ENCODE assay signal across 33 cellular contexts in genomic region chr4:31007858-31008257, GRCh38.
"Had no signal": no experiment of that assay in that cellular context is flagged by ENCODE, and none has a peak within 500 bp of the region (broad histone marks: within the 10 kb centered on the region; RNA-seq: fewer than 3 reads in every experiment).

No MANE protein-coding gene starts in this region.

- DNase-seq: activated CD4-positive, alpha-beta T cell treated with anti-CD3 and anti-CD28 coated beads for 48 hours; activated CD4-positive, alpha-beta T cell treated with anti-CD3 and anti-CD28 coated beads, Interleukin-2, amount 50 U/mL, for 48 hours; activated CD8-positive, alpha-beta memory T cell treated with anti-CD3 and anti-CD28 coated beads for 24 hours; activated effector memory CD4-positive, alpha-beta T cell treated with Interleukin-2 at 50 U/mL for 16 hours; activated naive CD4-positive, alpha-beta T cell treated with Interleukin-2 at 50 U/mL for 16 hours; aorta; body of pancreas; cerebellar nuclear complex; colonic mucosa; effector CD8-positive, alpha-beta T cell; erythroblast; head of caudate nucleus; hippocampal formation; kidney; lower lobe of right lung; mesendoderm; mucosa of descending colon; ovary; retina; stimulated activated CD4-positive, alpha-beta T cell treated with anti-CD3 and anti-CD28 coated beads, Interleukin-12 subunit alpha, Interleukin-12 subunit beta, amount 100 ng/mL, for 4 hours; stimulated activated CD4-positive, alpha-beta T cell treated with anti-CD3 and anti-CD28 coated beads, Interleukin-4, amount 100 ng/mL, for 1 hour; T-helper 17 cell; T1000; trophoblast cell; WERI-Rb-1 had no signal

- H3K27me3 ChIP-seq: body of pancreas, colonic mucosa, neutrophil, ovary had no signal

- ATAC-seq: activated CD4-positive, CD25-positive, alpha-beta regulatory T cell treated with anti-CD3 and anti-CD28 coated beads, Interleukin-2, amount 50 U/mL, for 24 hours; body of pancreas; left lobe of liver; lower lobe of right lung; mucosa of descending colon; natural killer cell treated with Interleukin-12 subunit alpha and Interleukin-12 subunit beta and Interleukin-15 and Interleukin-18, amount 100 ng/mL, for 72 hours; sciatic nerve; stimulated activated effector memory CD8-positive, alpha-beta T cell treated with anti-CD3 and anti-CD28 coated beads, Interleukin-12 subunit alpha, Interleukin-12 subunit beta, amount 100 ng/mL, for 72 hours; T-helper 17 cell had no signal

- H3K4me3 ChIP-seq: body of pancreas, colonic mucosa, lower lobe of right lung, mucosa of descending colon, ovary, skin epidermis, thoracic aorta had no signal

- H3K36me3 ChIP-seq: colonic mucosa, lower lobe of right lung, neutrophil, ovary, thoracic aorta, WERI-Rb-1 had no signal

- H3K9me3 ChIP-seq: body of pancreas, colonic mucosa, lower lobe of right lung, mucosa of descending colon, neutrophil, ovary, thoracic aorta had no signal

- H3K27ac ChIP-seq: body of pancreas, colonic mucosa, lower lobe of right lung, neutrophil, ovary, skin epidermis, thoracic aorta, WERI-Rb-1 had no signal

- H3K4me1 ChIP-seq: body of pancreas, colonic mucosa, lower lobe of right lung had no signal
